ENCODE assay signal across 9 cellular contexts in genomic region chr1:16173447-16174260, GRCh38. TPM values are rescaled to one million over a fixed set of nuclear protein-coding genes. Genes with fewer than 3 reads are reported as not detected.
DNase-seq lines count a peak whose midpoint lies in the region; ATAC-seq and TF ChIP-seq lines count a peak whose summit lies in the region.
"Had no signal": no experiment of that assay in that cellular context is flagged by ENCODE, and none has a peak within 500 bp of the region (broad histone marks: within the 10 kb centered on the region; RNA-seq: fewer than 3 reads in every experiment).

No MANE protein-coding gene starts in this region.

- intact Hi-C loops in activated T-helper 1 cell treated with anti-CD3 and anti-CD28 coated beads, Interleukin-12 subunit alpha, Interleukin-12 subunit beta, Interleukin-2, Interleukin-4 antibody, amounts not matched to agents 30 ng/mL and 10 ng/mL and 1 ng/mL, durations not matched to agents 14 hours and 24 hours and 36 hours (cut with micrococcal nuclease) = no loop called here

- peak overlapping the region; percentile 63 to 74 for H3K9ac ChIP-seq in mucosa of rectum (ENCODE audit: low read depth in 1 of 2, low read length in 2 of 2)

- H3K4me1 ChIP-seq in mucosa of rectum (ENCODE audit: control insufficient read depth in 2 of 2, insufficient read depth in 2 of 2, low read length in 2 of 2) = peaks cover 57 to 75% of the 10 kb centered on the region in 2 donors

- H3K9me3 ChIP-seq in mucosa of rectum (ENCODE audit: control insufficient read depth in 2 of 2, low read length in 2 of 2) = no peaks in the 10 kb centered on the region

- no peak for TF ChIP-seq CTCF in coronary artery (IDR thresholded peaks at IDR 0.05)

- DNase-seq in AG08395 (ENCODE audit: low spot score) (peak; percentile 75), LoVo (ENCODE audit: low spot score) (peak; percentile 97), coronary artery (ENCODE audit: low spot score) (no peak), hippocampal formation (lab: John Stamatoyannopoulos, UW) (no peak), NCI-H2171 (lab: John Stamatoyannopoulos, UW) (no peak)
- DNase-seq in activated T-helper 1 cell treated with anti-CD3 and anti-CD28 coated beads, Interleukin-12 subunit alpha, Interleukin-12 subunit beta, Interleukin-2, Interleukin-4 antibody, amounts not matched to agents 30 ng/mL and 10 ng/mL and 1 ng/mL, durations not matched to agents 14 hours and 24 hours and 36 hours (ENCODE audit: low spot score) = no peak
- DNase-seq: NCI-H2227 treated with DMSO at 0.1 percent for 48 hours had no signal

- H3K4me3 ChIP-seq in coronary artery (peak overlapping the region; percentile 12), mucosa of rectum (ENCODE audit: low read length in 2 of 2) (peak overlapping the region; percentile 25 to 44)

- H3K27me3 ChIP-seq in mucosa of rectum (ENCODE audit: control insufficient read depth in 2 of 2, insufficient read depth in 2 of 2, low read length in 2 of 2) = no peaks in the 10 kb centered on the region

- H3K4me1 Mint-ChIP-seq in activated T-helper 1 cell treated with anti-CD3 and anti-CD28 coated beads, Interleukin-12 subunit alpha, Interleukin-12 subunit beta, Interleukin-2, Interleukin-4 antibody, amounts not matched to agents 30 ng/mL and 10 ng/mL and 1 ng/mL, durations not matched to agents 14 hours and 24 hours and 36 hours (ENCODE audit: low read depth) = no peaks in the 10 kb centered on the region

- no peak overlapping the region for H3K27ac Mint-ChIP-seq in activated T-helper 1 cell treated with anti-CD3 and anti-CD28 coated beads, Interleukin-12 subunit alpha, Interleukin-12 subunit beta, Interleukin-2, Interleukin-4 antibody, amounts not matched to agents 30 ng/mL and 10 ng/mL and 1 ng/mL, durations not matched to agents 14 hours and 24 hours and 36 hours

- H3K36me3 Mint-ChIP-seq in activated T-helper 1 cell treated with anti-CD3 and anti-CD28 coated beads, Interleukin-12 subunit alpha, Interleukin-12 subunit beta, Interleukin-2, Interleukin-4 antibody, amounts not matched to agents 30 ng/mL and 10 ng/mL and 1 ng/mL, durations not matched to agents 14 hours and 24 hours and 36 hours (ENCODE audit: low read depth) = no peaks in the 10 kb centered on the region

- H3K27ac ChIP-seq in coronary artery (peak overlapping the region; percentile 44 to 93), mucosa of rectum (ENCODE audit: low read depth in 2 of 2, low read length in 2 of 2) (peak overlapping the region; percentile 95 to 99)

- no peaks in the 10 kb centered on the region for H3K36me3 ChIP-seq in mucosa of rectum (ENCODE audit: control insufficient read depth in 2 of 2, insufficient read depth in 2 of 2, low read length in 2 of 2)

- H3K9me3 Mint-ChIP-seq in activated T-helper 1 cell treated with anti-CD3 and anti-CD28 coated beads, Interleukin-12 subunit alpha, Interleukin-12 subunit beta, Interleukin-2, Interleukin-4 antibody, amounts not matched to agents 30 ng/mL and 10 ng/mL and 1 ng/mL, durations not matched to agents 14 hours and 24 hours and 36 hours = no peaks in the 10 kb centered on the region

- H3K27me3 Mint-ChIP-seq in activated T-helper 1 cell treated with anti-CD3 and anti-CD28 coated beads, Interleukin-12 subunit alpha, Interleukin-12 subunit beta, Interleukin-2, Interleukin-4 antibody, amounts not matched to agents 30 ng/mL and 10 ng/mL and 1 ng/mL, durations not matched to agents 14 hours and 24 hours and 36 hours (ENCODE audit: insufficient read depth) = peaks cover 32% of the 10 kb centered on the region

- no peak for ATAC-seq in GM18870 (IDR thresholded peaks at IDR 0.05; ENCODE audit: unreplicated experiment)

- H3K4me3 Mint-ChIP-seq in activated T-helper 1 cell treated with anti-CD3 and anti-CD28 coated beads, Interleukin-12 subunit alpha, Interleukin-12 subunit beta, Interleukin-2, Interleukin-4 antibody, amounts not matched to agents 30 ng/mL and 10 ng/mL and 1 ng/mL, durations not matched to agents 14 hours and 24 hours and 36 hours = no peak overlapping the region

RNA-seq across cellular contexts. Expression of gene EPHA2, which starts 17.8 kb away (rescaled TPM):
- total RNA-seq in activated T-helper 1 cell treated with anti-CD3 and anti-CD28 coated beads, Interleukin-12 subunit alpha, Interleukin-12 subunit beta, Interleukin-2, Interleukin-4 antibody, amounts not matched to agents 30 ng/mL and 10 ng/mL and 1 ng/mL, durations not matched to agents 14 hours and 24 hours and 36 hours = not detected in 2 replicates

RNA-seq across cellular contexts. Expression of gene ARHGEF19, which starts 38.8 kb away (rescaled TPM):
- total RNA-seq in activated T-helper 1 cell treated with anti-CD3 and anti-CD28 coated beads, Interleukin-12 subunit alpha, Interleukin-12 subunit beta, Interleukin-2, Interleukin-4 antibody, amounts not matched to agents 30 ng/mL and 10 ng/mL and 1 ng/mL, durations not matched to agents 14 hours and 24 hours and 36 hours = 7.9 and 11.2 TPM in 2 replicates

Comparison
In these comparisons a context has a peak if more than half of its experiments do, and no peak if none do; other contexts are left out.
1. DNase-seq: peak in AG08395 (single experiment) and LoVo (single experiment); none in coronary artery (single experiment), hippocampal formation (0 of 2), activated T-helper 1 cell treated with anti-CD3 and anti-CD28 coated beads, Interleukin-12 subunit alpha, Interleukin-12 subunit beta, Interleukin-2, Interleukin-4 antibody, amounts not matched to agents 30 ng/mL and 10 ng/mL and 1 ng/mL, durations not matched to agents 14 hours and 24 hours and 36 hours (single experiment) and NCI-H2171 (single experiment).